ENCODE assay signal across 9 cellular contexts in genomic region chr16:29784901-29785500, GRCh38. TPM values are rescaled to one million over a fixed set of nuclear protein-coding genes. Genes with fewer than 3 reads are reported as not detected.
DNase-seq lines count a peak whose midpoint lies in the region; ATAC-seq and TF ChIP-seq lines count a peak whose summit lies in the region.
"Had no signal": no experiment of that assay in that cellular context is flagged by ENCODE, and none has a peak within 500 bp of the region (broad histone marks: within the 10 kb centered on the region; RNA-seq: fewer than 3 reads in every experiment).

No MANE protein-coding gene starts in this region.

- no peaks in the 10 kb centered on the region for H3K79me2 ChIP-seq in GM23338 (replicated peaks; ENCODE audit: insufficient read depth)

- H3K36me3 ChIP-seq in GM23338 (ENCODE audit: insufficient read depth) (no peaks in the 10 kb centered on the region), muscle layer of duodenum (ENCODE audit: control insufficient read depth in 1 of 2, insufficient read depth in 2 of 2, low read length in 2 of 2) (no peaks in the 10 kb centered on the region)

- H3K4me3 ChIP-seq in GM23338 (peak overlapping the region; percentile 51), epithelial cell of proximal tubule (ENCODE audit: low read depth, low read length) (peak overlapping the region; percentile 38), muscle layer of duodenum (ENCODE audit: low read depth in 1 of 2, low read length in 2 of 2) (peak overlapping the region; percentile 39 to 58)
- H3K4me3 ChIP-seq: SK-N-MC had no signal

- no peaks in the 10 kb centered on the region for H4K20me1 ChIP-seq in GM23338 (replicated peaks; ENCODE audit: insufficient read depth)

- peak overlapping the region; percentile 80 for H3K4me2 ChIP-seq in GM23338

- H3K27me3 ChIP-seq in GM23338 (ENCODE audit: insufficient read depth): peaks cover 9% of the 10 kb centered on the region; the same call in 1 of the 2 replicates
- no peaks in the 10 kb centered on the region for H3K27me3 ChIP-seq in muscle layer of duodenum (ENCODE audit: low read depth, low read length)

- peak overlapping the region; percentile 55 for H3K4me3 Mint-ChIP-seq in GM23338

- TF ChIP-seq CTCF in GM23338 (conservative IDR thresholded peaks at IDR 0.05; ENCODE audit: low read depth in 2 of 2) (peak; percentile 74 to 84), epithelial cell of proximal tubule (conservative IDR thresholded peaks at IDR 0.05; ENCODE audit: low read depth, low read length) (peak; percentile 78)

- peaks cover 11% of the 10 kb centered on the region for H3K27me3 Mint-ChIP-seq in GM23338 (ENCODE audit: insufficient read depth, low read depth, poor library complexity)

- no peaks in the 10 kb centered on the region for H3K9me2 ChIP-seq in GM23338 (ENCODE audit: insufficient read depth)

- peaks cover 18% of the 10 kb centered on the region; the same call in 2 of the 3 replicates for H3K4me1 Mint-ChIP-seq in GM23338

- no peaks in the 10 kb centered on the region for H3K36me3 Mint-ChIP-seq in GM23338 (ENCODE audit: low read depth)

- H3K9me3 ChIP-seq in muscle layer of duodenum (ENCODE audit: control insufficient read depth in 1 of 2, low read length in 2 of 2): no peaks in the 10 kb centered on the region

- H3K4me1 ChIP-seq in GM23338 (ENCODE audit: insufficient read depth) (peaks cover 2% of the 10 kb centered on the region; the same call in 1 of the 2 replicates), muscle layer of duodenum (ENCODE audit: control insufficient read depth in 1 of 2, insufficient read depth in 2 of 2, low read length in 2 of 2) (peaks cover 0 to 10% of the 10 kb centered on the region in 2 donors)

- peak overlapping the region; percentile 100 for H2AFZ ChIP-seq in GM23338

- H3K27ac ChIP-seq in GM23338 (ENCODE audit: low read depth) (no peak overlapping the region), muscle layer of duodenum (ENCODE audit: low read length) (no peak overlapping the region)
- H3K27ac ChIP-seq: SK-N-MC had no signal

- 0 out of 3 replicates have a peak, but pooled peaks cover 5% of the 10 kb centered on the region for H3K9me3 Mint-ChIP-seq in GM23338

- H3K27ac Mint-ChIP-seq in GM23338: no peak overlapping the region

- peak; percentile 97 for DNase-seq in GM23338 (ENCODE audit: low spot score)
- peak; percentile 60 for DNase-seq in activated T-cell treated with anti-CD3 and anti-CD28 coated beads for 4 hours
- no peak for DNase-seq in epithelial cell of proximal tubule (ENCODE audit: low read depth)
- peak; percentile 53 to 60 for DNase-seq in stimulated activated CD8-positive, alpha-beta memory T cell treated with anti-CD3 and anti-CD28 coated beads, Interleukin-7, amount 100 ng/mL, for 48 hours (ENCODE audit: extremely low read depth in 1 of 2, low read depth in 1 of 2)
- no peak for DNase-seq in MV-4-11 (lab: John Stamatoyannopoulos, UW)
- no peak for DNase-seq in dedifferentiated amniotic fluid mesenchymal stem cell (ENCODE audit: extremely low spot score)

- H3F3A ChIP-seq in GM23338 (replicated peaks; ENCODE audit: low read depth): peaks cover 16% of the 10 kb centered on the region; the same call in 1 of the 2 replicates

- ATAC-seq in GM23338: peak; percentile 96
- no peak for ATAC-seq in GM21529 (IDR thresholded peaks at IDR 0.05; ENCODE audit: unreplicated experiment)

TF ChIP-seq in GM23338, 12 proteins besides CTCF, POLR2A, EP300 and RAD21:
- TF ChIP-seq STAT1 (IDR thresholded peaks at IDR 0.05; ENCODE audit: unreplicated experiment) (no peak), CREB1 (CRISPR knock-in tag; IDR thresholded peaks at IDR 0.05; ENCODE audit: low read depth) (peak; percentile 75), NANOG (IDR thresholded peaks at IDR 0.05; ENCODE audit: borderline replicate concordance) (no peak), REST (IDR thresholded peaks at IDR 0.05; ENCODE audit: unreplicated experiment) (no peak), POLR2AphosphoS5 (IDR thresholded peaks at IDR 0.05; ENCODE audit: low read depth) (peak; percentile 37; the same call in 1 of the 2 replicates), ZNF114 (CRISPR knock-in tag; IDR thresholded peaks at IDR 0.05) (no peak), JUNB (IDR thresholded peaks at IDR 0.05; ENCODE audit: unreplicated experiment) (no peak), EZH2phosphoT487 (IDR thresholded peaks at IDR 0.05; ENCODE audit: unreplicated experiment) (no peak)

RNA-seq across cellular contexts. Expression of gene KIF22, which starts 5.5 kb away (rescaled TPM):
- total RNA-seq in GM23338 (2014; rRNA removed; shearing (Covaris generic)): 179 and 192 TPM in 2 replicates
- 110 and 120 TPM in 2 replicates for polyA plus RNA-seq in GM23338 (2016; fragmentation: Nextera tagmentation; extraction: Ambion mirVana)
- 105 and 118 TPM in 2 replicates for total RNA-seq in epithelial cell of proximal tubule

RNA-seq across cellular contexts. Expression of gene ZG16, which starts 6.9 kb away (rescaled TPM):
- not detected in 2 replicates for total RNA-seq in GM23338 (2014; rRNA removed; shearing (Covaris generic))
- not detected in 2 replicates for polyA plus RNA-seq in GM23338 (2016; fragmentation: Nextera tagmentation; extraction: Ambion mirVana)
- not detected in 2 replicates for total RNA-seq in epithelial cell of proximal tubule

RNA-seq across cellular contexts. Expression of gene MAZ, which starts 21.3 kb away (rescaled TPM):
- 181 and 270 TPM in 2 replicates for total RNA-seq in GM23338 (2014; rRNA removed; shearing (Covaris generic))
- 155 and 170 TPM in 2 replicates for polyA plus RNA-seq in GM23338 (2016; fragmentation: Nextera tagmentation; extraction: Ambion mirVana)
- 174 and 293 TPM in 2 replicates for total RNA-seq in epithelial cell of proximal tubule

RNA-seq across cellular contexts. Expression of gene PRRT2, which starts 27.0 kb away (rescaled TPM):
- 8.9 and 13.3 TPM in 2 replicates for total RNA-seq in GM23338 (2014; rRNA removed; shearing (Covaris generic))
- polyA plus RNA-seq in GM23338 (2016; fragmentation: Nextera tagmentation; extraction: Ambion mirVana): 13.6 and 16.6 TPM in 2 replicates
- total RNA-seq in epithelial cell of proximal tubule: 0.35 TPM in 1 of 2 replicates, not detected in the other

RNA-seq across cellular contexts. Expression of gene PAGR1, which starts 31.0 kb away (rescaled TPM):
- 59.7 and 67.6 TPM in 2 replicates for total RNA-seq in GM23338 (2014; rRNA removed; shearing (Covaris generic))
- polyA plus RNA-seq in GM23338 (2016; fragmentation: Nextera tagmentation; extraction: Ambion mirVana): 76.7 and 78.7 TPM in 2 replicates
- total RNA-seq in epithelial cell of proximal tubule: 62.3 and 63.2 TPM in 2 replicates

Comparison
In these comparisons a context has a peak if more than half of its experiments do, and no peak if none do; other contexts are left out.
1. DNase-seq: peak in GM23338 (single experiment), activated T-cell treated with anti-CD3 and anti-CD28 coated beads for 4 hours (single experiment) and stimulated activated CD8-positive, alpha-beta memory T cell treated with anti-CD3 and anti-CD28 coated beads, Interleukin-7, amount 100 ng/mL, for 48 hours (2 of 2); none in epithelial cell of proximal tubule (single experiment), MV-4-11 (single experiment) and dedifferentiated amniotic fluid mesenchymal stem cell (single experiment).
2. Peak in every context shown above with its lines, with median percentiles within 50 percentile points of each other: H3K4me3 ChIP-seq.